In the genomic region with DNA sequence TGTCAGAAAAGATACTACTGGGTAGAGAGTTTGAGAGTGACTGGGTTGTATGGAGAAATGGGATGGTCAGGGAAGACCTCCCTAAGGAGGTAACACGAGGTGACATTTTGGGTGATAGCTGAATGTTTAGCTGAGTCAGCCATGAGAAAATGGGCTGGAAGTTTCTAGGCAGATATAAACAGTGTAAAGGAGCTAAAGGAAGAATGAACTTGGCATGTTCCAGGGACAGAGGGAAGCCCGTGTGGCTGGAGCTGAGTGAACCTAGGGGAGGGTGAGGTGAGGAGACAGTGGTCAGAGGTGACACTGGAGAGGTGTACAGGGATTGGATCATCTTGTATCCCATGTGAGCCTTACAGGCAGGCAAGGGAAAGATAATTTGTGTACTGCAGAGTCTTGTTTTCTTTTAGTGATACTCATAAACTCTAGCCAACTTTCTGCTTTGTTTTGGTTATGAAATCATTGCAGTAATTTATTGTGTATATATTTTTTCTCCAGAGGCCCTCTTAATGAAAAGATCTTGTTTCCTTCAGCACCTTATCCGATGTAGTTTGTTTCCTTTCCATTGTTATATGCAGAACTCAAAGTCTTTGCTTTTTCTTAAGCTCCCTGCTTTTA, we compare ENCODE assay signal across 9 cellular contexts. TPM values are rescaled to one million over a fixed set of nuclear protein-coding genes. Genes with fewer than 3 reads are reported as not detected.
DNase-seq lines count a peak whose midpoint lies in the region; ATAC-seq, FAIRE-seq and TF ChIP-seq lines count a peak whose summit lies in the region.
"Had no signal": no experiment of that assay in that cellular context is flagged by ENCODE, and none has a peak within 500 bp of the region (broad histone marks: within the 10 kb centered on the region; RNA-seq: fewer than 3 reads in every experiment).

No MANE protein-coding gene starts in this region.

- ATAC-seq in heart left ventricle (no peak), left ventricle myocardium superior (no peak), lung (ENCODE audit: insufficient read depth, low FRiP score) (no peak)

- H3K4me3 ChIP-seq in heart left ventricle (peak overlapping the region in 7 of 12 donors; percentile 6 to 96 (median 86)), adipocyte (ENCODE audit: low read length) (peak overlapping the region; percentile 87), lung (peak overlapping the region; percentile 31), small intestine (ENCODE audit: low read depth in 1 of 2, low read length in 2 of 2) (no peak overlapping the region), neuronal stem cell (ENCODE audit: low read length in 2 of 2) (peak overlapping the region in 1 of 2 donors; percentile 87)

- no peak for DNase-seq in heart left ventricle
- DNase-seq in left ventricle myocardium superior, result no peak
- peak; percentile 54 for DNase-seq in adipocyte (ENCODE audit: low read depth)
- DNase-seq in lung (ENCODE audit: low spot score), result no peak
- no peak for DNase-seq in urothelium cell line (ENCODE audit: low spot score)
- no peak for DNase-seq in foreskin melanocyte
- DNase-seq in small intestine, result no peak
- DNase-seq in neuronal stem cell (ENCODE audit: low spot score), result no peak

- H4K91ac ChIP-seq in neuronal stem cell (ENCODE audit: low read depth, low read length, poor library complexity), result no peak overlapping the region

- H3K27me3 ChIP-seq in heart left ventricle (no peaks in the 10 kb centered on the region), adipocyte (replicated peaks; ENCODE audit: control insufficient read depth, insufficient read depth, low read length) (no peaks in the 10 kb centered on the region), lung (ENCODE audit: control insufficient read depth, insufficient read depth) (no peaks in the 10 kb centered on the region), small intestine (ENCODE audit: control insufficient read depth in 2 of 2, insufficient read depth in 2 of 2, low read length in 2 of 2) (no peaks in the 10 kb centered on the region), neuronal stem cell (ENCODE audit: control insufficient read depth in 3 of 3, insufficient read depth in 3 of 3, low read depth in 1 of 3, low read length in 3 of 3) (no peaks in the 10 kb centered on the region)

- no peak overlapping the region for H3K4me2 ChIP-seq in neuronal stem cell (ENCODE audit: insufficient read depth, low read length, poor library complexity, severe bottlenecking)

- peak overlapping the region in 10 of 12 donors; percentile 0 to 95 (median 70) for H3K27ac ChIP-seq in heart left ventricle
- H3K27ac ChIP-seq in lung (ENCODE audit: low read depth in 1 of 2, low read length in 1 of 2), result peak overlapping the region in 1 of 2 donors; percentile 48
- peak overlapping the region in 1 of 2 donors; percentile 41 for H3K27ac ChIP-seq in small intestine (ENCODE audit: low read depth in 1 of 2, low read length in 1 of 2)
- H3K27ac ChIP-seq in neuronal stem cell (replicated peaks; ENCODE audit: low read length), result no peak overlapping the region

- H3K23ac ChIP-seq in neuronal stem cell (ENCODE audit: low read depth, low read length, poor library complexity), result no peak overlapping the region

- H3K79me1 ChIP-seq in neuronal stem cell (ENCODE audit: low read depth, low read length), result peaks cover 5% of the 10 kb centered on the region

- FAIRE-seq in urothelium cell line (lab: Jason Lieb, UNC) (peak; percentile 59), small intestine (lab: Jason Lieb, UNC) (no peak)
- FAIRE-seq: bronchial epithelial cell had no signal

- TF ChIP-seq CTCF in heart left ventricle (IDR thresholded peaks at IDR 0.05), result no peak
- no peak for TF ChIP-seq CTCF in lung (IDR thresholded peaks at IDR 0.05; ENCODE audit: control extremely low read depth, extremely low read depth)

- H2BK120ac ChIP-seq in neuronal stem cell (ENCODE audit: low read depth, low read length), result no peak overlapping the region

- no peak overlapping the region for H2AK5ac ChIP-seq in neuronal stem cell (ENCODE audit: low read depth, low read length)

- H3K4me1 ChIP-seq in heart left ventricle, result peaks cover 0 to 59% (median 34%) of the 10 kb centered on the region in 12 donors
- H3K4me1 ChIP-seq in adipocyte (ENCODE audit: control insufficient read depth, insufficient read depth, low read length), result peaks cover 26% of the 10 kb centered on the region
- H3K4me1 ChIP-seq in lung (ENCODE audit: control insufficient read depth in 2 of 2, insufficient read depth in 2 of 2, low read length in 2 of 2), result peaks cover 3 to 19% of the 10 kb centered on the region in 2 donors
- peaks cover 0 to 4% of the 10 kb centered on the region in 2 donors for H3K4me1 ChIP-seq in small intestine (ENCODE audit: control insufficient read depth in 2 of 2, insufficient read depth in 1 of 2, low read depth in 1 of 2, low read length in 1 of 2)
- H3K4me1 ChIP-seq in neuronal stem cell (ENCODE audit: control insufficient read depth in 2 of 2, insufficient read depth in 1 of 2, low read depth in 1 of 2, low read length in 2 of 2), result peaks cover 8 to 16% of the 10 kb centered on the region in 2 donors

- no peak overlapping the region for H3K18ac ChIP-seq in neuronal stem cell (ENCODE audit: low read length)

- no peak overlapping the region for H4K8ac ChIP-seq in neuronal stem cell (ENCODE audit: low read depth, low read length)

- no peak overlapping the region for H3K14ac ChIP-seq in neuronal stem cell (ENCODE audit: low read length)

- H2BK5ac ChIP-seq in neuronal stem cell (ENCODE audit: low read length), result no peak overlapping the region

- no peak overlapping the region for H3K4ac ChIP-seq in neuronal stem cell (ENCODE audit: low read length)

- H3K9ac ChIP-seq in adipocyte (ENCODE audit: low read length), result peak overlapping the region; percentile 88
- no peak overlapping the region for H3K9ac ChIP-seq in neuronal stem cell (ENCODE audit: low read depth, low read length, poor library complexity)

- H2AFZ ChIP-seq in neuronal stem cell (ENCODE audit: low read length), result no peak overlapping the region

- no peak for TF ChIP-seq POLR2A in heart left ventricle (IDR thresholded peaks at IDR 0.05)

- whole genome bisulfite sequencing in heart left ventricle, 4 donors, result 21 to 27% (median 24%) methylated on average over 3 of the region's 3 CpGs
- 9 to 13% methylated on average over 3 of the region's 3 CpGs for WGBS in lung, 2 donors
- 28 to 49% (median 39%) methylated on average over 3 of the region's 3 CpGs for whole genome bisulfite sequencing in small intestine, 3 donors
- WGBS in neuronal stem cell (ENCODE audit: extremely low coverage in 2 of 2, insufficient read length in 2 of 2, insufficient replicate concordance in 1 of 2), 2 donors, result no CpG with 5 or more reads among the region's 3 CpGs

- H3K36me3 ChIP-seq in heart left ventricle, result no peaks in the 10 kb centered on the region
- H3K36me3 ChIP-seq in adipocyte (ENCODE audit: control insufficient read depth, insufficient read depth, low read length, severe bottlenecking), result no peaks in the 10 kb centered on the region
- H3K36me3 ChIP-seq in lung (ENCODE audit: control insufficient read depth in 2 of 2, insufficient read depth in 2 of 2, low read length in 2 of 2), result no peaks in the 10 kb centered on the region
- H3K36me3 ChIP-seq in small intestine (ENCODE audit: control insufficient read depth in 2 of 2, insufficient read depth in 2 of 2, low read length in 2 of 2), result no peaks in the 10 kb centered on the region
- H3K36me3 ChIP-seq in neuronal stem cell (replicated peaks in 1 of 2; ENCODE audit: control insufficient read depth in 2 of 2, insufficient read depth in 2 of 2, low read length in 2 of 2), result peaks cover 0 to 37% of the 10 kb centered on the region in 2 donors

- intact Hi-C loops in heart left ventricle (cut with DNase I), result loop anchor here in 3 of 10 donors (5.0 kb wide), 2 partner anchors 32 to 37 kb away; no protein-coding TSS in a partner anchor
- intact Hi-C loops in left ventricle myocardium superior (cut with micrococcal nuclease), result loop anchor here (5.0 kb wide), 1 partner anchor 37 kb away; no protein-coding TSS in a partner anchor

- no peaks in the 10 kb centered on the region for H3K9me3 ChIP-seq in heart left ventricle
- no peaks in the 10 kb centered on the region for H3K9me3 ChIP-seq in adipocyte (ENCODE audit: control insufficient read depth, low read length)
- H3K9me3 ChIP-seq in lung (ENCODE audit: control insufficient read depth in 2 of 2, insufficient read depth in 1 of 2, low read length in 1 of 2), result no peaks in the 10 kb centered on the region
- no peaks in the 10 kb centered on the region for H3K9me3 ChIP-seq in small intestine (ENCODE audit: control insufficient read depth, low read depth)
- H3K9me3 ChIP-seq in neuronal stem cell (replicated peaks in 1 of 2; ENCODE audit: control insufficient read depth in 2 of 2, insufficient read depth in 1 of 2, low read depth in 1 of 2, low read length in 2 of 2), result peaks cover 0 to 10% of the 10 kb centered on the region in 2 donors

- no peak overlapping the region for H2BK12ac ChIP-seq in neuronal stem cell (ENCODE audit: low read length)

- H2BK15ac ChIP-seq in neuronal stem cell (ENCODE audit: low read length), result no peak overlapping the region

RNA-seq across cellular contexts. Expression of a gene that starts 1.8 kb away (rescaled TPM):
- total RNA-seq in heart left ventricle, result 10 to 100 TPM; 21.1 to 33.7 (median 23.8) TPM
- 10 to 100 TPM; 10.3 to 37.6 TPM for polyA plus RNA-seq in heart left ventricle
- total RNA-seq in left ventricle myocardium superior, result 22.5 TPM
- total RNA-seq in lung, result 10 to 100 TPM; 59.5 to 87.1 TPM
- 10 to 100 TPM; 33.6 to 61.1 TPM for polyA plus RNA-seq in lung
- 10 to 100 TPM; 29.5 to 39.4 (median 34.2) TPM for polyA plus RNA-seq in small intestine
- polyA plus RNA-seq in neuronal stem cell (2013, experiment 1 of 2), result 52.6 TPM
- polyA plus RNA-seq in neuronal stem cell (2013, experiment 2 of 2), result 53.7 TPM

Comparison
In these comparisons a context has a peak if more than half of its experiments do, and no peak if none do; other contexts are left out.
1. H3K4me3 ChIP-seq: peak in heart left ventricle (7 of 12), adipocyte (single experiment) and lung (single experiment); none in small intestine (0 of 2).